ENCODE assay signal across 8 cellular contexts in the genomic region with DNA sequence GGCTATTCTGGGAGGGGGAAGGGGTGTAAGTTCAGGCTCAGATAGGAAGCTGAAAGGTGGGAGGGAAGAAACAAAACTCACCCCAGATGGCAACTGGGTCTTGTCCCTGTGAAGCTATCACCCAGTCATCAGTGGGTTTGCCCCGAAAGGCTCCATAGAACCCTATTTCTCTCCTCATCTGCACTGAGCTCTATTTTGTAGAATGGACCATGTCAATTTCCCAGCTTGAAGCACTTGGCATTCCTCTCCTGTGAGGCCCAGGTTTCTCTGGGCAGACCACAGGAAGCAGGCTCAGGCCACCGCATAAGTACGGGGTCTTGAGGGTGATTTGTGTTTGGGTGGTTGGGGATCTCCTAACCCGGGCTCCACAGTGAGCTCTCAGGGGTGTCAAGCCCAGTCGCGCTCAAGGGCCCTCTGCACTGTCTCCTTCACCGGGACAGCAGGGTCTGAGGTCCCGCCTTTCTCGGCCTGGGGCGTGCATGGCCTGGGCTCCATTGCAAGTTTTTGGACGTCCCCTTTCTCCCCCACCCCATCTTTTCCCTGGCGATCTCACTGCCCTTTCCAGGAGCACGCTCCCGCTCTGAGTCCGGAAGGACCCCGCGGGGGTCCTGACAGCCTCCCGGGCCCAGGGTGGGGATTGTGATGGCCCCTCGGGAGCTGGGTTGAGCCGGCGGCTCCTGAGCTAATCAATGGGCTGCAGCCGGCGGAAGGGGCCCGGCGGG. TPM values are rescaled to one million over a fixed set of nuclear protein-coding genes. Genes with fewer than 3 reads are reported as not detected.
DNase-seq lines count a peak whose midpoint lies in the region; ATAC-seq lines count a peak whose summit lies in the region.

No MANE protein-coding gene starts in this region.

- H3K4me1 Mint-ChIP-seq in activated T-cell treated with anti-CD3 and anti-CD28 coated beads, Interleukin-2, amount 50 U/mL, for 72 hours (ENCODE audit: low read depth) = peaks cover 38% of the 10 kb centered on the region

- no peaks in the 10 kb centered on the region for H3K9me3 Mint-ChIP-seq in activated T-cell treated with anti-CD3 and anti-CD28 coated beads, Interleukin-2, amount 50 U/mL, for 72 hours

- peaks cover 2% of the 10 kb centered on the region for H3K9me3 ChIP-seq in iPS-18c (ENCODE audit: control insufficient read depth, insufficient read depth, low read length)

- H3K27ac Mint-ChIP-seq in activated T-cell treated with anti-CD3 and anti-CD28 coated beads, Interleukin-2, amount 50 U/mL, for 72 hours = no peak overlapping the region

- no peak for ATAC-seq in activated T-cell treated with anti-CD3 and anti-CD28 coated beads, Interleukin-2, amount 50 U/mL, for 72 hours (replicated peaks in 1 of 2)

- no peaks in the 10 kb centered on the region for H3K36me3 Mint-ChIP-seq in activated T-cell treated with anti-CD3 and anti-CD28 coated beads, Interleukin-2, amount 50 U/mL, for 72 hours (ENCODE audit: insufficient read depth in 2 of 2)

- in situ Hi-C loops in G401 (cut with HindIII; ENCODE audit: low sequenced_read_pairs) = no loop called here

- peak; percentile 4 for DNase-seq in G401 (ENCODE audit: low spot score)
- DNase-seq in activated T-cell treated with anti-CD3 and anti-CD28 coated beads, Interleukin-2, amount 50 U/mL, for 72 hours = no peak
- no peak for DNase-seq in skeletal muscle cell (ENCODE audit: low read depth)
- no peak for DNase-seq in hippocampal formation (lab: John Stamatoyannopoulos, UW)
- DNase-seq in NCI-H1930 (lab: John Stamatoyannopoulos, UW) = no peak
- DNase-seq in GF-D8 (lab: John Stamatoyannopoulos, UW) = no peak
- DNase-seq in kidney glomerular epithelial cell (lab: John Stamatoyannopoulos, UW) = no peak

- H3K4me3 ChIP-seq in iPS-18c (ENCODE audit: insufficient read depth, low read depth, low read length) = peak overlapping the region; percentile 65
- peak overlapping the region; percentile 38 for H3K4me3 ChIP-seq in skeletal muscle cell (ENCODE audit: low read depth, low read length)

- H3K4me3 Mint-ChIP-seq in activated T-cell treated with anti-CD3 and anti-CD28 coated beads, Interleukin-2, amount 50 U/mL, for 72 hours = peak overlapping the region; percentile 39 to 60

- peaks cover 48% of the 10 kb centered on the region for H3K27me3 Mint-ChIP-seq in activated T-cell treated with anti-CD3 and anti-CD28 coated beads, Interleukin-2, amount 50 U/mL, for 72 hours (ENCODE audit: low read depth)

RNA-seq across cellular contexts. Expression of gene NOTO, which starts 27.3 kb away (rescaled TPM):
- not detected in 2 replicates for total RNA-seq in G401 (2014; rRNA removed; shearing (Covaris generic))
- not detected for total RNA-seq in activated T-cell treated with anti-CD3 and anti-CD28 coated beads, Interleukin-2, amount 50 U/mL, for 72 hours

RNA-seq across cellular contexts. Expression of gene SMYD5, which starts 38.9 kb away (rescaled TPM):
- 40.0 and 40.5 TPM in 2 replicates for total RNA-seq in G401 (2014; rRNA removed; shearing (Covaris generic))
- total RNA-seq in activated T-cell treated with anti-CD3 and anti-CD28 coated beads, Interleukin-2, amount 50 U/mL, for 72 hours = 10 to 100 TPM; 32.5 to 35.4 TPM

RNA-seq across cellular contexts. Expression of gene PRADC1, which starts 57.9 kb away (rescaled TPM):
- 21.9 and 33.7 TPM in 2 replicates for total RNA-seq in G401 (2014; rRNA removed; shearing (Covaris generic))
- total RNA-seq in activated T-cell treated with anti-CD3 and anti-CD28 coated beads, Interleukin-2, amount 50 U/mL, for 72 hours = 10 to 100 TPM; 15.0 to 17.3 TPM

RNA-seq across cellular contexts. Expression of gene CCT7, which starts 59.0 kb away (rescaled TPM):
- 797 and 982 TPM in 2 replicates for total RNA-seq in G401 (2014; rRNA removed; shearing (Covaris generic))
- 100 to 1,000 TPM; 305 to 384 TPM for total RNA-seq in activated T-cell treated with anti-CD3 and anti-CD28 coated beads, Interleukin-2, amount 50 U/mL, for 72 hours
